8 cellular contexts compared by ENCODE assay signal in genomic region chr13:39144941-39145533, GRCh38.
DNase-seq lines count a peak whose midpoint lies in the region; ATAC-seq, FAIRE-seq and TF ChIP-seq lines count a peak whose summit lies in the region.

No MANE protein-coding gene starts in this region.

- peak in 2 of 3 donors; percentile 59 to 65 for TF ChIP-seq CTCF in ovary (IDR thresholded peaks at IDR 0.05)

- H3K27ac ChIP-seq in ovary: no peak overlapping the region

- no peaks in the 10 kb centered on the region for H3K36me3 Mint-ChIP-seq in activated T-cell treated with anti-CD3 and anti-CD28 coated beads, Interleukin-2, amount 50 U/mL, for 4 hours (ENCODE audit: insufficient read depth)
- no peaks in the 10 kb centered on the region for H3K36me3 Mint-ChIP-seq in stimulated activated memory B cell treated with anti-CD40 and anti-IgM and Interleukin-4, amounts not matched to agents 10 μg/mL and 1 μg/mL and 100 μg/mL, for 72 hours

- no peaks in the 10 kb centered on the region for H3K9me3 Mint-ChIP-seq in activated T-cell treated with anti-CD3 and anti-CD28 coated beads, Interleukin-2, amount 50 U/mL, for 4 hours
- H3K9me3 Mint-ChIP-seq in stimulated activated memory B cell treated with anti-CD40 and anti-IgM and Interleukin-4, amounts not matched to agents 10 μg/mL and 1 μg/mL and 100 μg/mL, for 72 hours: peaks cover 2% of the 10 kb centered on the region

- TF ChIP-seq POLR2A in ovary (IDR thresholded peaks at IDR 0.05): no peak

- H3K27me3 Mint-ChIP-seq in activated T-cell treated with anti-CD3 and anti-CD28 coated beads, Interleukin-2, amount 50 U/mL, for 4 hours (ENCODE audit: low read depth): peaks cover 23% of the 10 kb centered on the region
- no peaks in the 10 kb centered on the region for H3K27me3 Mint-ChIP-seq in stimulated activated memory B cell treated with anti-CD40 and anti-IgM and Interleukin-4, amounts not matched to agents 10 μg/mL and 1 μg/mL and 100 μg/mL, for 72 hours

- intact Hi-C loops in ovary (cut with DNase I): loop anchor here in 3 of 4 donors (2.0 to 10.0 kb wide), 4 partner anchors 120 to 468 kb away; partner anchors contain the start of gene LHFPL6 (in 1 of the 3)

- no peaks in the 10 kb centered on the region for H3K27me3 ChIP-seq in ovary

- 14 to 15% (median 14%) methylated on average over 8 of the region's 8 CpGs for WGBS in ovary, 3 donors

- H3K4me1 ChIP-seq in ovary (ENCODE audit: insufficient read depth): no peaks in the 10 kb centered on the region

- H3K4me3 Mint-ChIP-seq in activated T-cell treated with anti-CD3 and anti-CD28 coated beads, Interleukin-2, amount 50 U/mL, for 4 hours: no peak overlapping the region
- H3K4me3 Mint-ChIP-seq in stimulated activated memory B cell treated with anti-CD40 and anti-IgM and Interleukin-4, amounts not matched to agents 10 μg/mL and 1 μg/mL and 100 μg/mL, for 72 hours: no peak overlapping the region

- no peak for DNase-seq in activated T-cell treated with anti-CD3 and anti-CD28 coated beads, Interleukin-2, amount 50 U/mL, for 4 hours
- DNase-seq in activated T-cell treated with anti-CD3 and anti-CD28 coated beads for 4 hours: no peak
- DNase-seq in Kasumi-1 (lab: John Stamatoyannopoulos, UW): peak; percentile 23 to 30
- peak; percentile 17 to 47 for DNase-seq in activated CD4-positive, alpha-beta T cell treated with anti-CD3 and anti-CD28 coated beads, Interleukin-2, amount 50 U/mL, for 48 hours
- DNase-seq in frontal cortex (ENCODE audit: low spot score in 2 of 2): peak; percentile 33 to 56
- peak; percentile 44 to 74 (median 55) for DNase-seq in ovary
- no peak for DNase-seq in NCI-H1694 treated with DMSO at 0.1 percent for 48 hours (lab: John Stamatoyannopoulos, UW)

- H3K4me3 ChIP-seq in ovary: no peak overlapping the region

- H3K27ac Mint-ChIP-seq in stimulated activated memory B cell treated with anti-CD40 and anti-IgM and Interleukin-4, amounts not matched to agents 10 μg/mL and 1 μg/mL and 100 μg/mL, for 72 hours: no peak overlapping the region

- peak; percentile 26 to 36 for ATAC-seq in activated T-cell treated with anti-CD3 and anti-CD28 coated beads, Interleukin-2, amount 50 U/mL, for 4 hours
- ATAC-seq in stimulated activated memory B cell treated with anti-CD40 and anti-IgM and Interleukin-4, amounts not matched to agents 10 μg/mL and 1 μg/mL and 100 μg/mL, for 72 hours: no peak

- FAIRE-seq in frontal cortex (lab: Jason Lieb, UNC): no peak

- no peak for TF ChIP-seq EP300 in ovary (IDR thresholded peaks at IDR 0.05)

- H3K9me3 ChIP-seq in ovary: no peaks in the 10 kb centered on the region

- H3K4me1 Mint-ChIP-seq in activated T-cell treated with anti-CD3 and anti-CD28 coated beads, Interleukin-2, amount 50 U/mL, for 4 hours (ENCODE audit: low read depth): peaks cover 21% of the 10 kb centered on the region
- H3K4me1 Mint-ChIP-seq in stimulated activated memory B cell treated with anti-CD40 and anti-IgM and Interleukin-4, amounts not matched to agents 10 μg/mL and 1 μg/mL and 100 μg/mL, for 72 hours: no peaks in the 10 kb centered on the region

- no peaks in the 10 kb centered on the region for H3K36me3 ChIP-seq in ovary

Comparison
In these comparisons a context has a peak if more than half of its experiments do, and no peak if none do; other contexts are left out.
1. DNase-seq: peak in Kasumi-1 (2 of 2), activated CD4-positive, alpha-beta T cell treated with anti-CD3 and anti-CD28 coated beads, Interleukin-2, amount 50 U/mL, for 48 hours (2 of 2), frontal cortex (2 of 2) and ovary (5 of 5); none in activated T-cell treated with anti-CD3 and anti-CD28 coated beads, Interleukin-2, amount 50 U/mL, for 4 hours (single experiment), activated T-cell treated with anti-CD3 and anti-CD28 coated beads for 4 hours (single experiment) and NCI-H1694 treated with DMSO at 0.1 percent for 48 hours (single experiment).